In the genomic region with DNA sequence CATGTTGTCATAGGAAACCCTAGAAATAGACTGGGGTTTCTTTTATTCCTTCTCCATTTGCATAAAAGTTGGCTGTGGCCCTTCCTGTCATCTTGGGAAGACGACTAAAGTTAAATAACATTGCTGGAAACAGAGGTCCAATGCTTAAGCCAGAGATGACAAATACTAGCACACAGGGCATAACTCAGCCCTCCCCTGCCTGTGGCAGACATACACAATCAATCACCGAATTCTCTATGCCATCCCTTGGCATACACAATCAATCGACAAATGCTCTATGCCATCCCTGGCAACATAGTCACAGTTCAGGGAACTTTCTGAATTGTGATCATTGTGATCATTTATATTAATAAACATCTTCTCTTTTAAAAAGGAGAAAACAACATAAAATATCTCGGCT, we compare ENCODE assay signal across 8 cellular contexts.
"Had no signal": no experiment of that assay in that cellular context is flagged by ENCODE, and none has a peak within 500 bp of the region (broad histone marks: within the 10 kb centered on the region; RNA-seq: fewer than 3 reads in every experiment).

No MANE protein-coding gene starts in this region.

- DNase-seq: GDM1, GF-D8 had no signal

- H3K4me3 ChIP-seq: GM12878 had no signal

- ATAC-seq: GM12878 had no signal

- FAIRE-seq: G401.6, GM12878, GM12891, GM12892, GM18507, GM19239 had no signal
